ENCODE assay signal across 11 cellular contexts in the genomic region with DNA sequence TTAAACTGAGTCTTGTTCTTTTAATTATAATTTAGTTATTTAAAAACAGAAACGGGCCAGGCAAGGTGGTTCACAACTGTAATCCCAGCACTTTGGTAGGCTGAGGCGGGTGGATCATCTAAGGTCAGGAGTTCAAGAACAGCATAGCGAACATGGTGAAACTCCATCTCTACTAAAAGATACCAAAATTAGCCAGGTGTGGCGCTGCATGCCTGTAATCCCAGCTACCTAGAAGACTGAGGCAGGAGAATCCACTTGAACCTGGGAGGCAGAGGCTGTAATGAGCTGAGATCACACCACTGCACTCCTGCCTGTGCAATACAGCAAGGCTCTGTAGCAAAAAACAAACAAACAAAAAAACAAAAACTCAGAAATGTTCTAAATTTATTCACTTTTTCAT.
"Had no signal": no experiment of that assay in that cellular context is flagged by ENCODE, and none has a peak within 500 bp of the region (broad histone marks: within the 10 kb centered on the region; RNA-seq: fewer than 3 reads in every experiment).

No MANE protein-coding gene starts in this region.

- H3K4me3 Mint-ChIP-seq: activated T-helper 1 cell treated with anti-CD3 and anti-CD28 coated beads, Interleukin-12 subunit alpha, Interleukin-12 subunit beta, Interleukin-2, Interleukin-4 antibody, amounts not matched to agents 30 ng/mL and 10 ng/mL and 1 ng/mL, durations not matched to agents 14 hours and 24 hours and 36 hours; natural killer cell treated with Interleukin-12 subunit alpha and Interleukin-12 subunit beta and Interleukin-15 and Interleukin-18, amount 100 ng/mL, for 72 hours had no signal

- H3K27me3 Mint-ChIP-seq: natural killer cell treated with Interleukin-12 subunit alpha and Interleukin-12 subunit beta and Interleukin-15 and Interleukin-18, amount 100 ng/mL, for 72 hours had no signal

- H3K27ac Mint-ChIP-seq: activated T-helper 1 cell treated with anti-CD3 and anti-CD28 coated beads, Interleukin-12 subunit alpha, Interleukin-12 subunit beta, Interleukin-2, Interleukin-4 antibody, amounts not matched to agents 30 ng/mL and 10 ng/mL and 1 ng/mL, durations not matched to agents 14 hours and 24 hours and 36 hours; natural killer cell treated with Interleukin-12 subunit alpha and Interleukin-12 subunit beta and Interleukin-15 and Interleukin-18, amount 100 ng/mL, for 72 hours had no signal

- H3K27me3 ChIP-seq: esophagus muscularis mucosa, suprapubic skin, upper lobe of left lung had no signal

- ATAC-seq: natural killer cell treated with Interleukin-12 subunit alpha and Interleukin-12 subunit beta and Interleukin-15 and Interleukin-18, amount 100 ng/mL, for 72 hours; stimulated activated naive CD8-positive, alpha-beta T cell treated with anti-CD3 and anti-CD28 coated beads, Interleukin-15, Interleukin-2, amounts not matched to agents 100 U/mL and 50 U/mL, for 24 hours had no signal

- H3K36me3 ChIP-seq: esophagus muscularis mucosa, suprapubic skin, upper lobe of left lung had no signal

- H3K9me3 ChIP-seq: upper lobe of left lung had no signal

- H3K4me1 ChIP-seq: esophagus muscularis mucosa, suprapubic skin, upper lobe of left lung had no signal

- DNase-seq: activated CD4-positive, alpha-beta T cell treated with anti-CD3 and anti-CD28 coated beads for 48 hours; activated naive CD4-positive, alpha-beta T cell; hypothalamus; stimulated activated CD4-positive, alpha-beta T cell treated with anti-CD3 and anti-CD28 coated beads, Interleukin-4, amount 100 ng/mL, for 1 hour; stimulated activated CD8-positive, alpha-beta memory T cell treated with anti-CD3 and anti-CD28 coated beads, Interleukin-4, amount 100 ng/mL, for 48 hours; stimulated activated naive CD8-positive, alpha-beta T cell treated with anti-CD3 and anti-CD28 coated beads, Interleukin-15, Interleukin-2, amounts not matched to agents 100 U/mL and 50 U/mL, for 24 hours; upper lobe of left lung had no signal

- H3K27ac ChIP-seq: esophagus muscularis mucosa, suprapubic skin, upper lobe of left lung had no signal

- H3K4me3 ChIP-seq: esophagus muscularis mucosa, suprapubic skin, upper lobe of left lung had no signal
